15 cellular contexts compared by ENCODE assay signal in genomic region chr17:3966720-3967363, GRCh38. TPM values are rescaled to one million over a fixed set of nuclear protein-coding genes. Genes with fewer than 3 reads are reported as not detected.
DNase-seq lines count a peak whose midpoint lies in the region; ATAC-seq, FAIRE-seq and TF ChIP-seq lines count a peak whose summit lies in the region.
"Had no signal": no experiment of that assay in that cellular context is flagged by ENCODE, and none has a peak within 500 bp of the region (broad histone marks: within the 10 kb centered on the region; RNA-seq: fewer than 3 reads in every experiment).

No MANE protein-coding gene starts in this region.

- H3K36me3 ChIP-seq in HCT116 (ENCODE audit: control insufficient read depth in 1 of 2, insufficient read depth in 2 of 2, low read length in 2 of 2) (no peaks in the 10 kb centered on the region), GM12878 (ENCODE audit: control insufficient read depth in 2 of 2, insufficient read depth in 2 of 2, low read length in 1 of 2) (no peaks in the 10 kb centered on the region)

- H4K20me1 ChIP-seq in HCT116 (ENCODE audit: insufficient read depth) (no peaks in the 10 kb centered on the region), GM12878 (ENCODE audit: control insufficient read depth, insufficient read depth) (no peaks in the 10 kb centered on the region; the same call in 1 of the 2 replicates)

- H3K9me3 ChIP-seq in HCT116 (ENCODE audit: control insufficient read depth in 1 of 2, insufficient read depth in 1 of 2, low read depth in 1 of 2, low read length in 2 of 2) (no peaks in the 10 kb centered on the region), GM12878 (replicated peaks; ENCODE audit: control insufficient read depth, insufficient read depth, low read length) (no peaks in the 10 kb centered on the region)
- H3K9me3 ChIP-seq: Caco-2, SK-N-SH had no signal

- TF ChIP-seq CTCF in HCT116 (IDR thresholded peaks at IDR 0.05 in 2 of 3, conservative IDR thresholded peaks at IDR 0.05 in 1 of 3; ENCODE audit: borderline replicate concordance in 1 of 3, insufficient read depth in 1 of 3, low read depth in 2 of 3, low read length in 2 of 3), result no peak
- TF ChIP-seq CTCF in GM12878 (IDR thresholded peaks at IDR 0.05 in 2 of 3, conservative IDR thresholded peaks at IDR 0.05 in 1 of 3; ENCODE audit: control insufficient read depth in 2 of 3, extremely low read depth in 1 of 3, insufficient read depth in 1 of 3, low read depth in 3 of 3, low read length in 3 of 3), result peak in 2 of 3 experiments; percentile 3 to 10; a peak in 1 of 6 replicates

- in situ Hi-C loops in GM12878 (cut with MboI), result no loop called here

- intact Hi-C loops in HCT116 (cut with micrococcal nuclease) (no loop called here), GM12878 (cut with micrococcal nuclease; ENCODE audit: unreplicated experiment) (no loop called here)

- H3K9ac ChIP-seq in HCT116 (ENCODE audit: low read length) (no peak overlapping the region), GM12878 (ENCODE audit: control insufficient read depth, insufficient read depth, low read length) (no peak overlapping the region)
- H3K9ac ChIP-seq: SK-N-SH had no signal

- H3K79me2 ChIP-seq in HCT116 (ENCODE audit: insufficient read depth, low read length) (no peaks in the 10 kb centered on the region), GM12878 (ENCODE audit: control insufficient read depth, insufficient read depth, low read length) (peaks cover 23% of the 10 kb centered on the region)

- RAD21 ChIA-PET in HCT116 (lab: Charles Lee; ENCODE audit: low non-redundant PET in 1 of 2, low total read pairs in 2 of 2, uncharacterized antibody in 2 of 2, unreplicated experiment in 2 of 2) (interaction anchor here in 1 of 2 experiments (0.6 kb wide), 1 partner anchor 452 kb away, joined by 3 read pairs; no protein-coding TSS in a partner anchor), GM12878 (lab: Charles Lee; ENCODE audit: unreplicated experiment) (interaction anchor here (4.1 kb wide), 1 partner anchor 54 kb away, joined by 51 read pairs; no protein-coding TSS in a partner anchor)

- H3K27me3 ChIP-seq in HCT116 (ENCODE audit: insufficient read depth, low read length) (no peaks in the 10 kb centered on the region), GM12878 (replicated peaks in 1 of 2; ENCODE audit: control insufficient read depth in 2 of 2, insufficient read depth in 2 of 2, low read length in 1 of 2) (no peaks in the 10 kb centered on the region)

- POLR2A ChIA-PET in HCT116 (lab: Charles Lee), result no interaction called here
- POLR2A ChIA-PET in GM12878 (lab: Charles Lee), result interaction anchor here (0.6 kb wide), 1 partner anchor 370 kb away, joined by 5 read pairs; no protein-coding TSS in a partner anchor

- H3K4me1 ChIP-seq in HCT116 (ENCODE audit: control insufficient read depth in 1 of 2, insufficient read depth in 2 of 2, low read length in 2 of 2) (peaks cover 11 to 21% of the 10 kb centered on the region in 2 experiments; a peak in 3 of 4 replicates), GM12878 (ENCODE audit: control insufficient read depth, insufficient read depth, low read length) (peaks cover 28% of the 10 kb centered on the region)
- H3K4me1 ChIP-seq: Caco-2 had no signal

- 29% methylated on average over 14 of the region's 14 CpGs for WGBS in GM12878 (ENCODE audit: insufficient coverage, insufficient replicate concordance, low lambda C conversion rate, missing lambda C conversion rate)

- no peaks in the 10 kb centered on the region for H3K36me3 Mint-ChIP-seq in natural killer cell treated with Interleukin-12 subunit alpha and Interleukin-12 subunit beta and Interleukin-15 and Interleukin-18, amount 100 ng/mL, for 72 hours

- TF ChIP-seq EP300 in GM12878 (IDR thresholded peaks at IDR 0.05; ENCODE audit: borderline replicate concordance in 1 of 2, control insufficient read depth in 1 of 2, low read depth in 2 of 2, low read length in 2 of 2), result no peak

- no peak for TF ChIP-seq POLR2A in HCT116 (IDR thresholded peaks at IDR 0.05; ENCODE audit: borderline replicate concordance, extremely low read depth, insufficient read depth, insufficient read length)
- TF ChIP-seq POLR2A in GM12878 (IDR thresholded peaks at IDR 0.05; ENCODE audit: low read depth, low read length), result no peak

- CTCF ChIA-PET in HCT116 (lab: Charles Lee) (no interaction called here), GM12878 (lab: Yijun Ruan, JAX) (interaction anchor here (0.6 to 4.6 kb wide), 10 partner anchors 32 to 206 kb away, joined by 3 to 58 read pairs (median 6); partner anchors contain the start of genes NCBP3 and P2RX1)

- H3K4me1 Mint-ChIP-seq in natural killer cell treated with Interleukin-12 subunit alpha and Interleukin-12 subunit beta and Interleukin-15 and Interleukin-18, amount 100 ng/mL, for 72 hours (ENCODE audit: low read depth in 2 of 2), result peaks cover 18 to 23% of the 10 kb centered on the region in 2 donors

- H2AFZ ChIP-seq in HCT116 (ENCODE audit: low read depth, low read length, poor library complexity, severe bottlenecking), result peak overlapping the region; percentile 16
- no peak overlapping the region for H2AFZ ChIP-seq in GM12878 (ENCODE audit: control insufficient read depth, low read depth, low read length)

- H3K27ac ChIP-seq in HCT116 (ENCODE audit: low read depth, low read length) (no peak overlapping the region), GM12878 (ENCODE audit: control insufficient read depth, insufficient read depth) (no peak overlapping the region)
- H3K27ac ChIP-seq: 22Rv1, epithelial cell of prostate had no signal

- no peaks in the 10 kb centered on the region for H3K9me3 Mint-ChIP-seq in natural killer cell treated with Interleukin-12 subunit alpha and Interleukin-12 subunit beta and Interleukin-15 and Interleukin-18, amount 100 ng/mL, for 72 hours

- peak overlapping the region; percentile 50 to 59 for H3K27ac Mint-ChIP-seq in natural killer cell treated with Interleukin-12 subunit alpha and Interleukin-12 subunit beta and Interleukin-15 and Interleukin-18, amount 100 ng/mL, for 72 hours

- no peak for FAIRE-seq in GM12878 (lab: Jason Lieb, UNC)

- ATAC-seq in HCT116 (no peak), GM12878 (no peak), HG03175 (IDR thresholded peaks at IDR 0.05; ENCODE audit: unreplicated experiment) (no peak)
- ATAC-seq in natural killer cell treated with Interleukin-12 subunit alpha and Interleukin-12 subunit beta and Interleukin-15 and Interleukin-18, amount 100 ng/mL, for 72 hours, result no peak

- no peaks in the 10 kb centered on the region for H3K27me3 Mint-ChIP-seq in natural killer cell treated with Interleukin-12 subunit alpha and Interleukin-12 subunit beta and Interleukin-15 and Interleukin-18, amount 100 ng/mL, for 72 hours

- no peak for TF ChIP-seq RAD21 in HCT116 (IDR thresholded peaks at IDR 0.05; ENCODE audit: low read depth)
- TF ChIP-seq RAD21 in GM12878 (IDR thresholded peaks at IDR 0.05; ENCODE audit: insufficient read depth, low read depth, low read length), result 0 out of 2 replicates have a peak, but pooled peaks have one; percentile 22

- SMC1A ChIA-PET in GM12878 (lab: Charles Lee; ENCODE audit: uncharacterized antibody, unreplicated experiment), result interaction anchor here (1.2 to 2.5 kb wide), 4 partner anchors 13 to 123 kb away, joined by 4 to 14 read pairs (median 4); no protein-coding TSS in a partner anchor

- DNase-seq in DMS53 (lab: John Stamatoyannopoulos, UW) (peak; percentile 47), DMS53 treated with DMSO at 0.1 percent for 48 hours (lab: John Stamatoyannopoulos, UW; ENCODE audit: unreplicated experiment) (no peak), HCT116 (ENCODE audit: low read depth, low spot score) (no peak), GM12878 (ENCODE audit: low read depth, low spot score) (no peak), DMS114 treated with DMSO at 0.1 percent for 48 hours (lab: John Stamatoyannopoulos, UW; ENCODE audit: unreplicated experiment) (no peak)
- DNase-seq in natural killer cell treated with Interleukin-12 subunit alpha and Interleukin-12 subunit beta and Interleukin-15 and Interleukin-18, amount 100 ng/mL, for 72 hours (ENCODE audit: low spot score), result no peak
- DNase-seq in stimulated activated naive CD4-positive, alpha-beta T cell treated with Interleukin-2 at 50 U/mL for 16 hours (lab: John Stamatoyannopoulos, UW), result no peak
- DNase-seq: activated CD4-positive, alpha-beta T cell treated with anti-CD3 and anti-CD28 coated beads for 48 hours; activated gamma-delta T cell treated with Interleukin-2 at 50 U/mL for 16 hours; Caco-2; SK-N-SH had no signal

- no peaks in the 10 kb centered on the region for H3K9me2 ChIP-seq in HCT116 (ENCODE audit: insufficient read depth)
- H3K9me2 ChIP-seq: SK-N-SH had no signal

- peak overlapping the region; percentile 40 for H3K4me3 Mint-ChIP-seq in natural killer cell treated with Interleukin-12 subunit alpha and Interleukin-12 subunit beta and Interleukin-15 and Interleukin-18, amount 100 ng/mL, for 72 hours

- H3K4me3 ChIP-seq in HCT116 (replicated peaks in 1 of 2; ENCODE audit: low read depth in 1 of 2, low read length in 2 of 2) (no peak overlapping the region), GM12878 (no peak overlapping the region)

- H3K4me2 ChIP-seq in HCT116 (ENCODE audit: low read length) (no peak overlapping the region), GM12878 (ENCODE audit: control insufficient read depth, insufficient read depth) (no peak overlapping the region)
- H3K4me2 ChIP-seq: SK-N-SH had no signal

- BruUV-seq in HCT116 (replicated peaks; lab: Mats Ljungman, UMichigan) (no TSS peak), GM12878 (replicated peaks; lab: Mats Ljungman, UMichigan) (no TSS peak)

RNA-seq across cellular contexts. Expression of gene ATP2A3, which starts 2.6 kb away (rescaled TPM):
- total RNA-seq in HCT116 (2021; ENCODE audit: unreplicated experiment) (23.1 TPM), GM12878 (2014; rRNA removed) (42.3 and 48.7 TPM in 2 replicates), GM12878 (2014; rRNA removed; fragmentation: Illumina TruSeq; extraction: Trizol) (15.7 and 20.1 TPM in 2 replicates), GM12878 (2021) (91.7 and 99.2 TPM in 2 replicates)
- 18.9 and 23.7 TPM in 2 replicates for polyA plus RNA-seq in HCT116 (2012)
- total RNA-seq in GM12878 (2013; cell fraction: nucleolus; rRNA removed), result 101 and 113 TPM in 2 replicates
- polyA plus RNA-seq in GM12878 (2011; ENCODE audit: low read depth), result 24.6 TPM
- polyA plus RNA-seq in GM12878 (2011; rRNA removed) (11.9 and 27.0 TPM in 2 replicates), GM12878 (2014; fragmentation: Illumina TruSeq; extraction: Trizol) (11.6 and 26.5 TPM in 2 replicates), GM12878 (2014; fragmentation: Nextera tagmentation; extraction: Ambion mirVana) (1 to 10 TPM; 1.0 to 3.0 TPM), GM12878 (2014; rRNA removed) (66.4 and 78.9 TPM in 2 replicates), GM12878 (2016; fragmentation: Nextera tagmentation; extraction: Ambion mirVana) (10 to 100 TPM; 61.1 to 62.8 TPM)
- polyA plus RNA-seq in GM12878 (2011; cell fraction: cytosol; rRNA removed), result 33.7 and 42.7 TPM in 2 replicates
- 110 and 156 TPM in 2 replicates for polyA plus RNA-seq in GM12878 (2011; cell fraction: nucleus; rRNA removed)
- polyA plus RNA-seq in GM12878 (2012), result 53.3 and 60.4 TPM in 2 replicates
- 33.0 and 50.5 TPM in 2 replicates for polyA minus RNA-seq in GM12878 (2011; rRNA and poly(A)+ RNA removed)
- 22.2 and 24.8 TPM in 2 replicates for polyA minus RNA-seq in GM12878 (2011; cell fraction: cytosol; rRNA and poly(A)+ RNA removed)
- 32.2 and 63.0 TPM in 2 replicates for polyA minus RNA-seq in GM12878 (2011; cell fraction: nucleus; rRNA and poly(A)+ RNA removed)
- total RNA-seq in natural killer cell treated with Interleukin-12 subunit alpha and Interleukin-12 subunit beta and Interleukin-15 and Interleukin-18, amount 100 ng/mL, for 72 hours, result 100 to 1,000 TPM; 125 to 234 TPM
- polyA plus RNA-seq: neural cell had no signal

RNA-seq across cellular contexts. Expression of gene P2RX1, which starts 50.6 kb away (rescaled TPM):
- total RNA-seq in HCT116 (2021; ENCODE audit: unreplicated experiment) (not detected), GM12878 (2014; rRNA removed) (5.5 and 5.9 TPM in 2 replicates), GM12878 (2014; rRNA removed; fragmentation: Illumina TruSeq; extraction: Trizol) (2.7 and 3.1 TPM in 2 replicates), GM12878 (2021) (5.0 and 5.1 TPM in 2 replicates)
- not detected in 2 replicates for polyA plus RNA-seq in HCT116 (2012)
- 6.9 and 8.0 TPM in 2 replicates for total RNA-seq in GM12878 (2013; cell fraction: nucleolus; rRNA removed)
- 1.5 TPM for polyA plus RNA-seq in GM12878 (2011; ENCODE audit: low read depth)
- polyA plus RNA-seq in GM12878 (2011; rRNA removed) (0.12 and 0.19 TPM in 2 replicates), GM12878 (2014; fragmentation: Illumina TruSeq; extraction: Trizol) (2.4 and 3.2 TPM in 2 replicates), GM12878 (2014; fragmentation: Nextera tagmentation; extraction: Ambion mirVana) (under 1 TPM; 0.16 to 0.22 TPM), GM12878 (2014; rRNA removed) (5.6 and 6.2 TPM in 2 replicates), GM12878 (2016; fragmentation: Nextera tagmentation; extraction: Ambion mirVana) (1 to 10 TPM; 3.6 to 4.3 TPM)
- 0.10 and 0.25 TPM in 2 replicates for polyA plus RNA-seq in GM12878 (2011; cell fraction: cytosol; rRNA removed)
- 0.80 and 1.5 TPM in 2 replicates for polyA plus RNA-seq in GM12878 (2011; cell fraction: nucleus; rRNA removed)
- 3.1 and 4.9 TPM in 2 replicates for polyA plus RNA-seq in GM12878 (2012)
- 0.22 TPM in 1 of 2 replicates, not detected in the other for polyA minus RNA-seq in GM12878 (2011; rRNA and poly(A)+ RNA removed)
- not detected in 2 replicates for polyA minus RNA-seq in GM12878 (2011; cell fraction: cytosol; rRNA and poly(A)+ RNA removed)
- polyA minus RNA-seq in GM12878 (2011; cell fraction: nucleus; rRNA and poly(A)+ RNA removed), result 0.29 and 0.36 TPM in 2 replicates
- 1 to 10 TPM; 3.9 TPM for total RNA-seq in natural killer cell treated with Interleukin-12 subunit alpha and Interleukin-12 subunit beta and Interleukin-15 and Interleukin-18, amount 100 ng/mL, for 72 hours
- polyA plus RNA-seq: neural cell, SK-N-SH had no signal

Comparison
In these comparisons a context has a peak if more than half of its experiments do, and no peak if none do; other contexts are left out.
1. CTCF ChIP-seq: peak in GM12878 (2 of 3); none in HCT116 (0 of 3).